Comparison of ENCODE assay signal across 9 cellular contexts in the genomic region with DNA sequence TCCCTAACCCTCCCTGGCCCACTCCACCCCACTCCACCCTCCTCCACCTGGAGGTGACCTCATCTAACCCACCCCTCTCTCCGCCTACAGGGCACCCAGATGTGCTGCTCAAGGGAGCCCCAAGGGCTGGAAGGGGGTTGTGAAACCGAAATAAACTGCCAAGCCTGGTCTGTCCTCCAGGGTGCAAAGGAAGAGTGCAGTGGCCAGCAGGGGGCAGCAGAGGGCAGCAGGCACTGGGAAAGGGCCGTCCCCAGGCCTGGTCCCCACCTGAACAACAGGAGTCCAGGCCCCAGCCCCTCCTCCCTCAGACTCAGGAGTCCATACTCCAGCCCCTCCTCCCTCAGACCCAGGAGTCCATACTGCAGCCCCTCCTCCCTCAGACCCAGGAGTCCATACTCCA. TPM values are rescaled to one million over a fixed set of nuclear protein-coding genes. Genes with fewer than 3 reads are reported as not detected.
DNase-seq lines count a peak whose midpoint lies in the region; ATAC-seq and FAIRE-seq lines count a peak whose summit lies in the region.
"Had no signal": no experiment of that assay in that cellular context is flagged by ENCODE, and none has a peak within 500 bp of the region (broad histone marks: within the 10 kb centered on the region; RNA-seq: fewer than 3 reads in every experiment).

No MANE protein-coding gene starts in this region.

- H3K27ac Mint-ChIP-seq in central memory CD8-positive, alpha-beta T cell (ENCODE audit: low read depth): no peak overlapping the region

- H3K4me3 Mint-ChIP-seq in central memory CD8-positive, alpha-beta T cell: no peak overlapping the region

- ATAC-seq in HG02938 (IDR thresholded peaks at IDR 0.05; ENCODE audit: unreplicated experiment): peak; percentile 61
- ATAC-seq in central memory CD8-positive, alpha-beta T cell (replicated peaks; ENCODE audit: extremely low read depth, poor library complexity, severe bottlenecking): peak; percentile 84
- ATAC-seq in left lobe of liver: peak; percentile 91
- ATAC-seq in GM18517 (IDR thresholded peaks at IDR 0.05; ENCODE audit: unreplicated experiment): no peak

- no peaks in the 10 kb centered on the region for H3K4me1 Mint-ChIP-seq in central memory CD8-positive, alpha-beta T cell

- FAIRE-seq in G401.6 (lab: Jason Lieb, UNC): peak; percentile 39
- FAIRE-seq: islet of Langerhans had no signal

- H3K36me3 Mint-ChIP-seq in central memory CD8-positive, alpha-beta T cell (ENCODE audit: insufficient read depth): no peaks in the 10 kb centered on the region

- H3K27me3 Mint-ChIP-seq in central memory CD8-positive, alpha-beta T cell: peaks cover 8% of the 10 kb centered on the region

- H3K9me3 Mint-ChIP-seq in central memory CD8-positive, alpha-beta T cell: no peaks in the 10 kb centered on the region

- DNase-seq in NCI-H446 (lab: John Stamatoyannopoulos, UW) (peak; percentile 8 to 66), left lobe of liver (ENCODE audit: low spot score) (peak; percentile 85)
- peak; percentile 72 to 80 for DNase-seq in activated CD4-positive, alpha-beta T cell treated with anti-CD3 and anti-CD28 coated beads for 24 hours (ENCODE audit: low read depth in 2 of 2)
- peak; percentile 63 to 81 for DNase-seq in central memory CD8-positive, alpha-beta T cell (ENCODE audit: low spot score in 2 of 2)
- peak; percentile 55 to 70 (median 68) for DNase-seq in stimulated activated CD4-positive, alpha-beta T cell treated with anti-CD3 and anti-CD28 coated beads, TNF-alpha, amount 100 ng/mL, for 4 hours (ENCODE audit: low read depth in 3 of 3)

RNA-seq across cellular contexts. Expression of a gene that starts 8.4 kb away (rescaled TPM):
- 40.7 TPM for total RNA-seq in left lobe of liver

RNA-seq across cellular contexts. Expression of a gene that starts 22.8 kb away (rescaled TPM):
- 14.0 TPM for total RNA-seq in left lobe of liver

RNA-seq across cellular contexts. Expression of a gene that starts 45.6 kb away (rescaled TPM):
- 70.4 TPM for total RNA-seq in left lobe of liver

RNA-seq across cellular contexts. Expression of a gene that starts 52.0 kb away (rescaled TPM):
- 30.8 TPM for total RNA-seq in left lobe of liver
